Comparison of ENCODE assay signal across 27 cellular contexts in genomic region chr14:37668646-37669045, GRCh38.
A peak's percentile ranks its signal among the peaks of the same experiment; 100 is the strongest.
DNase-seq lines count a peak whose midpoint lies in the region; ATAC-seq and TF ChIP-seq lines count a peak whose summit lies in the region.
"Had no signal": no experiment of that assay in that cellular context is flagged by ENCODE, and none has a peak within 500 bp of the region (broad histone marks: within the 10 kb centered on the region; RNA-seq: fewer than 3 reads in every experiment).

No MANE protein-coding gene starts in this region.

- intact Hi-C loops in mammary epithelial cell (cut with micrococcal nuclease), result no loop called here
- intact Hi-C loops in activated CD4-positive, alpha-beta T cell treated with anti-CD3 and anti-CD28 coated beads for 36 hours (cut with DNase I, micrococcal nuclease), result no loop called here
- intact Hi-C loops in A673 (cut with micrococcal nuclease; ENCODE audit: unreplicated experiment), result no loop called here

- H3K4me3 ChIP-seq in BJ (ENCODE audit: low read depth, low read length) (no peak overlapping the region), mammary epithelial cell (replicated peaks in 1 of 3; ENCODE audit: insufficient read depth in 1 of 3, low read depth in 2 of 3, low read length in 3 of 3) (no peak overlapping the region), A673 (ENCODE audit: low read depth, low read length, poor library complexity, severe bottlenecking) (no peak overlapping the region)
- H3K4me3 ChIP-seq: heart left ventricle, pancreas, SJSA1, thoracic aorta, uterus had no signal

- H3K36me3 ChIP-seq in BJ (ENCODE audit: control insufficient read depth, insufficient read depth, low read length) (no peaks in the 10 kb centered on the region), mammary epithelial cell (ENCODE audit: insufficient read depth, low read length) (no peaks in the 10 kb centered on the region), A673 (ENCODE audit: insufficient read depth, low read length, poor library complexity, severe bottlenecking) (no peaks in the 10 kb centered on the region)
- H3K36me3 ChIP-seq: heart left ventricle, pancreas, SJSA1, thoracic aorta, uterus had no signal

- 35% methylated on average over 1 of the region's 1 CpG for WGBS in mammary epithelial cell (ENCODE audit: low coverage, missing lambda C conversion rate)

- H3K79me2 ChIP-seq in mammary epithelial cell (ENCODE audit: insufficient read depth, low read length), result no peaks in the 10 kb centered on the region

- H3K9me3 ChIP-seq in mammary epithelial cell (replicated peaks; ENCODE audit: insufficient read depth, low read length) (no peaks in the 10 kb centered on the region), A673 (ENCODE audit: low read depth, low read length, poor library complexity, severe bottlenecking) (no peaks in the 10 kb centered on the region)
- H3K9me3 ChIP-seq: heart left ventricle, pancreas, SJSA1, thoracic aorta, uterus had no signal

- no peaks in the 10 kb centered on the region for H3K36me3 Mint-ChIP-seq in activated CD4-positive, alpha-beta T cell treated with anti-CD3 and anti-CD28 coated beads for 36 hours (ENCODE audit: low read depth)
- H3K36me3 Mint-ChIP-seq: CD4-positive, alpha-beta memory T cell; naive thymus-derived CD8-positive, alpha-beta T cell had no signal

- in situ Hi-C loops in mammary epithelial cell (cut with MboI; ENCODE audit: low sequenced_read_pairs in 2 of 2), result no loop called here

- no peak overlapping the region for H2AFZ ChIP-seq in mammary epithelial cell (ENCODE audit: low read depth, low read length)

- no peaks in the 10 kb centered on the region for H3K4me1 Mint-ChIP-seq in activated CD4-positive, alpha-beta T cell treated with anti-CD3 and anti-CD28 coated beads for 36 hours
- H3K4me1 Mint-ChIP-seq: activated naive CD8-positive, alpha-beta T cell treated with anti-CD3 and anti-CD28 coated beads, Interleukin-2, amount 50 U/mL, for 24 hours; CD4-positive, alpha-beta memory T cell; naive thymus-derived CD8-positive, alpha-beta T cell had no signal

- peaks cover 2% of the 10 kb centered on the region for H3K9me3 Mint-ChIP-seq in activated CD4-positive, alpha-beta T cell treated with anti-CD3 and anti-CD28 coated beads for 36 hours (ENCODE audit: low read depth)

- no peaks in the 10 kb centered on the region for H3K27me3 Mint-ChIP-seq in activated CD4-positive, alpha-beta T cell treated with anti-CD3 and anti-CD28 coated beads for 36 hours
- H3K27me3 Mint-ChIP-seq: activated naive CD8-positive, alpha-beta T cell treated with anti-CD3 and anti-CD28 coated beads, Interleukin-2, amount 50 U/mL, for 24 hours; CD4-positive, alpha-beta memory T cell; naive thymus-derived CD8-positive, alpha-beta T cell had no signal

- H3K4me2 ChIP-seq in mammary epithelial cell (ENCODE audit: insufficient read depth, low read depth, low read length), result no peak overlapping the region

- ATAC-seq in activated CD4-positive, alpha-beta T cell treated with anti-CD3 and anti-CD28 coated beads for 36 hours, result no peak
- ATAC-seq in GM18511 (IDR thresholded peaks at IDR 0.05; ENCODE audit: unreplicated experiment), result no peak
- ATAC-seq: activated naive CD8-positive, alpha-beta T cell treated with anti-CD3 and anti-CD28 coated beads, Interleukin-2, amount 50 U/mL, for 24 hours; heart left ventricle; left lobe of liver; naive thymus-derived CD8-positive, alpha-beta T cell; Panc1; pancreas; right cardiac atrium had no signal

- TF ChIP-seq CTCF in BJ (IDR thresholded peaks at IDR 0.05; ENCODE audit: insufficient read depth, low read depth, low read length), result no peak
- no peak for TF ChIP-seq CTCF in mammary epithelial cell (conservative IDR thresholded peaks at IDR 0.05 in 1 of 2, IDR thresholded peaks at IDR 0.05 in 1 of 2; ENCODE audit: extremely low read depth in 1 of 2, insufficient read depth in 1 of 2, low read depth in 1 of 2, low read length in 2 of 2)
- TF ChIP-seq CTCF in A673 (conservative IDR thresholded peaks at IDR 0.05; ENCODE audit: low read depth, low read length), result no peak

- H3K9ac ChIP-seq in mammary epithelial cell (ENCODE audit: insufficient read depth, low read length), result no peak overlapping the region

- no TSS peak for BruUV-seq in mammary epithelial cell (replicated peaks; lab: Mats Ljungman, UMichigan)
- no TSS peak for BruUV-seq in A673 (replicated peaks; lab: Mats Ljungman, UMichigan)

- dilution Hi-C loops in mammary epithelial cell (cut with HindIII; ENCODE audit: low sequenced_read_pairs), result no loop called here

- no peak overlapping the region for H3K4me3 Mint-ChIP-seq in activated CD4-positive, alpha-beta T cell treated with anti-CD3 and anti-CD28 coated beads for 36 hours
- H3K4me3 Mint-ChIP-seq: activated naive CD8-positive, alpha-beta T cell treated with anti-CD3 and anti-CD28 coated beads, Interleukin-2, amount 50 U/mL, for 24 hours; CD4-positive, alpha-beta memory T cell; naive thymus-derived CD8-positive, alpha-beta T cell had no signal

- no peaks in the 10 kb centered on the region for H4K20me1 ChIP-seq in mammary epithelial cell (ENCODE audit: insufficient read depth, low read length)

- H3K27me3 ChIP-seq in BJ (ENCODE audit: control insufficient read depth, insufficient read depth, low read length) (no peaks in the 10 kb centered on the region), mammary epithelial cell (ENCODE audit: insufficient read depth, low read length) (no peaks in the 10 kb centered on the region), A673 (replicated peaks; ENCODE audit: insufficient read depth, low read depth, low read length, poor library complexity) (no peaks in the 10 kb centered on the region)
- H3K27me3 ChIP-seq: heart left ventricle, pancreas, SJSA1, uterus had no signal

- CTCF ChIA-PET in BJ (lab: Yijun Ruan, JAX) (interaction anchor here (0.7 to 1.2 kb wide), 3 partner anchors 17 to 423 kb away, joined by 3 read pairs; no protein-coding TSS in a partner anchor), mammary epithelial cell (lab: Charles Lee; ENCODE audit: low non-redundant PET) (no interaction called here), A673 (lab: Charles Lee) (no interaction called here)
- CTCF ChIA-PET in activated CD4-positive, alpha-beta T cell treated with anti-CD3 and anti-CD28 coated beads for 36 hours (lab: Charles Lee), result no interaction called here

- POLR2A ChIA-PET in BJ (lab: Charles Lee) (no interaction called here), A673 (lab: Charles Lee; ENCODE audit: low non-redundant PET) (no interaction called here)
- POLR2A ChIA-PET in activated CD4-positive, alpha-beta T cell treated with anti-CD3 and anti-CD28 coated beads for 36 hours (lab: Charles Lee), result no interaction called here

- no peaks in the 10 kb centered on the region for H3K4me1 ChIP-seq in mammary epithelial cell (ENCODE audit: insufficient read depth, low read length)
- H3K4me1 ChIP-seq in A673 (ENCODE audit: insufficient read depth, low read length, poor library complexity, severe bottlenecking), result no peaks in the 10 kb centered on the region
- H3K4me1 ChIP-seq: heart left ventricle, pancreas, uterus had no signal

- DNase-seq in BJ (ENCODE audit: low read depth) (peak; percentile 11), HT1080 (ENCODE audit: low read depth) (peak; percentile 6), mammary epithelial cell (peak; percentile 62), kidney tubule cell (ENCODE audit: low spot score) (peak; percentile 40), A673 (ENCODE audit: low spot score) (no peak), SW480 (ENCODE audit: low spot score) (no peak)
- no peak for DNase-seq in activated CD4-positive, alpha-beta T cell treated with anti-CD3 and anti-CD28 coated beads for 36 hours
- DNase-seq: activated gamma-delta T cell; activated naive CD8-positive, alpha-beta T cell treated with anti-CD3 and anti-CD28 coated beads, Interleukin-2, amount 50 U/mL, for 24 hours; CD4-positive, alpha-beta memory T cell; dermis blood vessel endothelial cell; DMS153; heart left ventricle; naive thymus-derived CD8-positive, alpha-beta T cell; NCI-H1048; NCI-H187; NCI-H2171 treated with DMSO at 0.1 percent for 48 hours; NCI-H524 treated with DMSO at 0.1 percent for 48 hours; pancreas; right cardiac atrium; stimulated activated naive CD4-positive, alpha-beta T cell treated with Interleukin-2 at 50 U/mL for 16 hours; uterus had no signal

- H3K27ac Mint-ChIP-seq in activated CD4-positive, alpha-beta T cell treated with anti-CD3 and anti-CD28 coated beads for 36 hours, result no peak overlapping the region
- H3K27ac Mint-ChIP-seq: activated naive CD8-positive, alpha-beta T cell treated with anti-CD3 and anti-CD28 coated beads, Interleukin-2, amount 50 U/mL, for 24 hours; CD4-positive, alpha-beta memory T cell; naive thymus-derived CD8-positive, alpha-beta T cell had no signal

- H3K27ac ChIP-seq in mammary epithelial cell (ENCODE audit: insufficient read depth, low read depth, low read length) (no peak overlapping the region), A673 (ENCODE audit: low read depth, low read length, poor library complexity, severe bottlenecking) (no peak overlapping the region)
- H3K27ac ChIP-seq: heart left ventricle, pancreas, SJSA1, thoracic aorta, uterus had no signal

Comparison
In these comparisons a context has a peak if more than half of its experiments do, and no peak if none do; other contexts are left out.
1. DNase-seq: peak in BJ (single experiment), HT1080 (single experiment), mammary epithelial cell (single experiment) and kidney tubule cell (single experiment); none in activated CD4-positive, alpha-beta T cell treated with anti-CD3 and anti-CD28 coated beads for 36 hours (single experiment), A673 (single experiment) and SW480 (single experiment).